In genomic region chr9:99052849-99053715, GRCh38 we compare ENCODE assay signal across 16 cellular contexts. TPM values are rescaled to one million over a fixed set of nuclear protein-coding genes. Genes with fewer than 3 reads are reported as not detected.
DNase-seq lines count a peak whose midpoint lies in the region; ATAC-seq and TF ChIP-seq lines count a peak whose summit lies in the region.
"Had no signal": no experiment of that assay in that cellular context is flagged by ENCODE, and none has a peak within 500 bp of the region (broad histone marks: within the 10 kb centered on the region; RNA-seq: fewer than 3 reads in every experiment).

No MANE protein-coding gene starts in this region.

- H3K36me3 Mint-ChIP-seq in effector memory CD8-positive, alpha-beta T cell (ENCODE audit: insufficient read depth): peaks cover 4% of the 10 kb centered on the region

- H3K27ac Mint-ChIP-seq in effector memory CD8-positive, alpha-beta T cell: peak overlapping the region; percentile 83 to 95

- no peak overlapping the region for H3K4me3 ChIP-seq in sigmoid colon
- H3K4me3 ChIP-seq: coronary artery, lower lobe of right lung, testis had no signal

- H3K27ac ChIP-seq in sigmoid colon: peak overlapping the region; percentile 35 to 88 (median 80)
- H3K27ac ChIP-seq: HL-60, lower lobe of right lung, testis had no signal

- ATAC-seq in effector memory CD8-positive, alpha-beta T cell (replicated peaks): peak; percentile 24
- ATAC-seq: lower lobe of right lung had no signal

- peak overlapping the region; percentile 52 to 62 for H3K4me3 Mint-ChIP-seq in effector memory CD8-positive, alpha-beta T cell
- H3K4me3 Mint-ChIP-seq: H9 had no signal

- no peak for TF ChIP-seq EP300 in sigmoid colon (IDR thresholded peaks at IDR 0.05)

- peaks cover 68 to 87% of the 10 kb centered on the region in 2 donors for H3K4me1 Mint-ChIP-seq in effector memory CD8-positive, alpha-beta T cell (ENCODE audit: low read depth in 2 of 2)

- no peaks in the 10 kb centered on the region for H3K9me3 ChIP-seq in sigmoid colon
- H3K9me3 ChIP-seq: Caco-2, lower lobe of right lung, testis had no signal

- peak; percentile 28 for DNase-seq in NOMO-1 treated with DMSO at 0.1 percent for 48 hours (lab: John Stamatoyannopoulos, UW; ENCODE audit: unreplicated experiment)
- no peak for DNase-seq in NOMO-1 treated with dmso at 0.1 percent for 144 hours (lab: John Stamatoyannopoulos, UW; ENCODE audit: unreplicated experiment)
- DNase-seq in OCI-M1 (lab: John Stamatoyannopoulos, UW): peak; percentile 76
- peak in 2 of 3 experiments; percentile 7 for DNase-seq in effector memory CD8-positive, alpha-beta T cell
- no peak for DNase-seq in sigmoid colon
- DNase-seq in NAMALWA (ENCODE audit: low spot score): no peak
- DNase-seq in NCI-H1417 treated with DMSO at 0.1 percent for 48 hours (lab: John Stamatoyannopoulos, UW): no peak
- no peak for DNase-seq in NCI-H2107 (lab: John Stamatoyannopoulos, UW)
- DNase-seq: 8988T, Caco-2, H9, lower lobe of right lung, NCI-H1105, testis had no signal

- peaks cover 7 to 65% (median 29%) of the 10 kb centered on the region in 4 donors for H3K36me3 ChIP-seq in sigmoid colon
- H3K36me3 ChIP-seq: lower lobe of right lung had no signal

- 69 to 76% methylated on average over 10 of the region's 10 CpGs for WGBS in sigmoid colon, 2 donors

- H3K27me3 ChIP-seq in sigmoid colon: no peaks in the 10 kb centered on the region
- H3K27me3 ChIP-seq: testis had no signal

- no peaks in the 10 kb centered on the region for H3K9me3 Mint-ChIP-seq in effector memory CD8-positive, alpha-beta T cell
- H3K9me3 Mint-ChIP-seq: H9 had no signal

- TF ChIP-seq CTCF in sigmoid colon (IDR thresholded peaks at IDR 0.05): no peak

- no peak for TF ChIP-seq POLR2A in sigmoid colon (IDR thresholded peaks at IDR 0.05)

- H3K4me1 ChIP-seq in sigmoid colon: peaks cover 0 to 46% (median 36%) of the 10 kb centered on the region in 4 donors
- H3K4me1 ChIP-seq: Caco-2 had no signal

- H3K27me3 Mint-ChIP-seq in effector memory CD8-positive, alpha-beta T cell: no peaks in the 10 kb centered on the region

- intact Hi-C loops in sigmoid colon (cut with DNase I): loop anchor here (5.0 kb wide), 1 partner anchor 49 kb away; no protein-coding TSS in a partner anchor

RNA-seq across cellular contexts. Expression of gene TGFBR1, which starts 51.8 kb away (rescaled TPM):
- total RNA-seq in sigmoid colon: 10 to 100 TPM; 48.4 to 84.3 (median 62.5) TPM
- polyA plus RNA-seq in sigmoid colon: 1 to 10 TPM; 3.9 to 8.5 (median 4.2) TPM

Comparison
In these comparisons a context has a peak if more than half of its experiments do, and no peak if none do; other contexts are left out.
1. DNase-seq: peak in NOMO-1 treated with DMSO at 0.1 percent for 48 hours (single experiment), OCI-M1 (single experiment) and effector memory CD8-positive, alpha-beta T cell (2 of 3); none in NOMO-1 treated with dmso at 0.1 percent for 144 hours (single experiment), sigmoid colon (single experiment), NAMALWA (single experiment), NCI-H1417 treated with DMSO at 0.1 percent for 48 hours (single experiment) and NCI-H2107 (single experiment).